Comparison of ENCODE assay signal across 8 cellular contexts in the genomic region with DNA sequence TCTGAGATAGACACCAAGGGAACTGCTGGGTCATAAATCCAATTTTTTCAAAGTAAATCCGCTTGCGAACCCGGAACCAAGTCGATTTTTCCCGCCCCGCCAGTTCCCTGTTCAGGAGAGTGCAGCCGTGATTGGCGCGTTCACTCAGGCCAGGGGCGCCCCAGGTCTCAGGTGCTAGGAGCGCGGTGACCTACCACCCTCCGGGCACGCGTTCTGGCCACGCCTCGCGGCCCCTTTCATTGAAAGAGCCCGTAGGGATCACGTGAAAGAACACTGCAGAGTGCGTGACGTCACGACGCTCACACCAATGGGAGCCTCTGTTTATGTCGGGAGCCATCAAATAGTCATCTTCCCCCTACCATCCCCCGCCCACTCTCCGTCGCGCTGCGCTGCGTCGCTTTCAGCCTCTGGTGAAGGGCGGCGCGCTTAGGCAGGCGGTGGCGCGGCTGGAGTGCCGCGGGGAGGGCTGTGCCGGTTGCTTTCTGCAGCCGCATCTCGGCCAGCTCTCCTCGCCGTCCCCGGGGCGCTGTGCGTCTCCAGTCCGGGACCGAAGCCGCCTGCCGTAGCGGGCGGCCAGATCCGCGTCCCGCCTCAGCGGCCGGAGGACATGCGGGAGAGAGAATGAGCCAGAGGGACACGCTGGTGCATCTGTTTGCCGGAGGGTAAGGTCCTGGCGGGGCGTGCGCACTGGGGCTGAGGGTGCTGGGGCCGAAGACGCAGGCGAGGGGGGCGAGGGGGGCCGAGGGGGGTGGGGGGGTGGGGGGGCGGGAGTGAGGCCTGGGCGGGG. TPM values are rescaled to one million over a fixed set of nuclear protein-coding genes. Genes with fewer than 3 reads are reported as not detected.
DNase-seq lines count a peak whose midpoint lies in the region; ATAC-seq and TF ChIP-seq lines count a peak whose summit lies in the region.

A gene with protein sequence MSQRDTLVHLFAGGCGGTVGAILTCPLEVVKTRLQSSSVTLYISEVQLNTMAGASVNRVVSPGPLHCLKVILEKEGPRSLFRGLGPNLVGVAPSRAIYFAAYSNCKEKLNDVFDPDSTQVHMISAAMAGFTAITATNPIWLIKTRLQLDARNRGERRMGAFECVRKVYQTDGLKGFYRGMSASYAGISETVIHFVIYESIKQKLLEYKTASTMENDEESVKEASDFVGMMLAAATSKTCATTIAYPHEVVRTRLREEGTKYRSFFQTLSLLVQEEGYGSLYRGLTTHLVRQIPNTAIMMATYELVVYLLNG (plus strand): TSS at position 403 of the 787 bp plus-strand sequence. CDS start 219 bp downstream, at position 622.

- H3K79me2 ChIP-seq in DOHH2 (ENCODE audit: control insufficient read depth, low read length): peaks cover 51% of the 10 kb centered on the region
- peaks cover 45% of the 10 kb centered on the region for H3K79me2 ChIP-seq in GM23338 (replicated peaks; ENCODE audit: insufficient read depth)
- peaks cover 44% of the 10 kb centered on the region for H3K79me2 ChIP-seq in fibroblast of lung (ENCODE audit: control insufficient read depth, insufficient read depth, low read length)

- TF ChIP-seq CTCF in DOHH2 (IDR thresholded peaks at IDR 0.05; ENCODE audit: low read depth, low read length, poor library complexity, severe bottlenecking) (no peak), GM23338 (conservative IDR thresholded peaks at IDR 0.05; ENCODE audit: low read depth in 2 of 2) (no peak), fibroblast of lung (conservative IDR thresholded peaks at IDR 0.05 in 1 of 2, IDR thresholded peaks at IDR 0.05 in 1 of 2; ENCODE audit: low read depth in 1 of 2, low read length in 2 of 2) (no peak)

- H3K27ac ChIP-seq in DOHH2 (ENCODE audit: low read depth, low read length) (peak within 1 kb of the TSS; percentile 56), GM23338 (ENCODE audit: low read depth) (peak within 1 kb of the TSS; percentile 90), fibroblast of lung (ENCODE audit: insufficient read depth, low read length) (peak within 1 kb of the TSS; percentile 91)
- H3K27ac ChIP-seq in naive thymus-derived CD4-positive, alpha-beta T cell (ENCODE audit: low read depth, low read length): peak within 1 kb of the TSS; percentile 89

- H3K36me3 Mint-ChIP-seq in GM23338 (ENCODE audit: low read depth): no peaks in the 10 kb centered on the region
- H3K36me3 Mint-ChIP-seq in naive thymus-derived CD4-positive, alpha-beta T cell: peaks cover 0 to 8% (median 7%) of the 10 kb centered on the region in 5 donors
- H3K36me3 Mint-ChIP-seq in stimulated activated naive B cell treated with anti-CD40 and anti-IgM and Interleukin-4, amounts not matched to agents 10 μg/mL and 1 μg/mL and 100 μg/mL, for 72 hours: peaks cover 7 to 8% of the 10 kb centered on the region in 2 donors

- CTCF ChIA-PET in naive thymus-derived CD4-positive, alpha-beta T cell (lab: Charles Lee): no interaction called here

- H3K9me3 Mint-ChIP-seq in GM23338: no peaks in the 10 kb centered on the region
- peaks cover 0 to 5% (median 0%) of the 10 kb centered on the region in 11 donors for H3K9me3 Mint-ChIP-seq in naive thymus-derived CD4-positive, alpha-beta T cell
- peaks cover 2 to 7% of the 10 kb centered on the region in 2 donors for H3K9me3 Mint-ChIP-seq in stimulated activated naive B cell treated with anti-CD40 and anti-IgM and Interleukin-4, amounts not matched to agents 10 μg/mL and 1 μg/mL and 100 μg/mL, for 72 hours

- H3K4me1 ChIP-seq in DOHH2 (ENCODE audit: control insufficient read depth, low read length) (peaks cover 36% of the 10 kb centered on the region), GM23338 (ENCODE audit: insufficient read depth) (peaks cover 15% of the 10 kb centered on the region), fibroblast of lung (ENCODE audit: control insufficient read depth, extremely low read depth, insufficient read depth, low read length) (no peaks in the 10 kb centered on the region)
- H3K4me1 ChIP-seq in naive thymus-derived CD4-positive, alpha-beta T cell (ENCODE audit: control insufficient read depth in 2 of 2, insufficient read depth in 2 of 2, low read length in 2 of 2): peaks cover 9 to 14% of the 10 kb centered on the region in 2 donors

- peak; percentile 100 for DNase-seq in GM23338 (ENCODE audit: low spot score)
- DNase-seq in LHCN-M2 (ENCODE audit: low read depth): peak; percentile 97
- peak; percentile 100 for DNase-seq in RPMI8226
- peak; percentile 85 to 91 for DNase-seq in activated T-helper 1 cell treated with anti-CD3 and anti-CD28 coated beads, Interleukin-2, amount 50 U/mL, for 16 hours (ENCODE audit: low read depth in 1 of 2, low spot score in 1 of 2)
- DNase-seq in fibroblast of lung (ENCODE audit: low read depth in 2 of 2): peak; percentile 98
- peak; percentile 83 to 96 (median 94) for DNase-seq in naive thymus-derived CD4-positive, alpha-beta T cell
- peak; percentile 93 for DNase-seq in stimulated activated naive B cell treated with anti-CD40 and anti-IgM and Interleukin-4, amounts not matched to agents 10 μg/mL and 1 μg/mL and 100 μg/mL, for 72 hours

- H3K9me3 ChIP-seq in DOHH2 (ENCODE audit: control insufficient read depth, insufficient read depth, low read length): no peaks in the 10 kb centered on the region
- no peaks in the 10 kb centered on the region for H3K9me3 ChIP-seq in fibroblast of lung (ENCODE audit: control insufficient read depth, insufficient read depth, low read depth, low read length)
- no peaks in the 10 kb centered on the region for H3K9me3 ChIP-seq in naive thymus-derived CD4-positive, alpha-beta T cell (ENCODE audit: control insufficient read depth in 2 of 3, low read length in 3 of 3)

- intact Hi-C loops in naive thymus-derived CD4-positive, alpha-beta T cell (cut with micrococcal nuclease): loop anchor here (1.0 to 10.0 kb wide), 21 partner anchors 31 to 1824 kb away; a partner anchor contains a TSS

- peaks cover 40% of the 10 kb centered on the region for H3K36me3 ChIP-seq in DOHH2 (ENCODE audit: control insufficient read depth, low read length)
- no peaks in the 10 kb centered on the region for H3K36me3 ChIP-seq in GM23338 (ENCODE audit: insufficient read depth)
- no peaks in the 10 kb centered on the region for H3K36me3 ChIP-seq in fibroblast of lung (ENCODE audit: control insufficient read depth, insufficient read depth, low read length)
- H3K36me3 ChIP-seq in naive thymus-derived CD4-positive, alpha-beta T cell (ENCODE audit: control insufficient read depth in 2 of 3, insufficient read depth in 3 of 3, low read length in 3 of 3): peaks cover 0 to 6% (median 0%) of the 10 kb centered on the region in 3 experiments

- POLR2A ChIA-PET in naive thymus-derived CD4-positive, alpha-beta T cell (lab: Charles Lee): interaction anchor here (0.8 to 1.0 kb wide), 4 partner anchors 12 to 54 kb away, joined by 3 to 4 read pairs (median 3); no protein-coding TSS in a partner anchor

- ATAC-seq in GM23338: peak; percentile 92
- ATAC-seq in naive thymus-derived CD4-positive, alpha-beta T cell: peak; percentile 99
- peak; percentile 93 to 96 for ATAC-seq in stimulated activated naive B cell treated with anti-CD40 and anti-IgM and Interleukin-4, amounts not matched to agents 10 μg/mL and 1 μg/mL and 100 μg/mL, for 72 hours (replicated peaks)

- peak within 1 kb of the TSS; percentile 94 for H3K4me3 Mint-ChIP-seq in GM23338
- peak within 1 kb of the TSS; percentile 90 to 100 (median 96) for H3K4me3 Mint-ChIP-seq in naive thymus-derived CD4-positive, alpha-beta T cell
- H3K4me3 Mint-ChIP-seq in stimulated activated naive B cell treated with anti-CD40 and anti-IgM and Interleukin-4, amounts not matched to agents 10 μg/mL and 1 μg/mL and 100 μg/mL, for 72 hours: peak within 1 kb of the TSS; percentile 96 to 100

- peaks cover 7% of the 10 kb centered on the region for H3K27me3 Mint-ChIP-seq in GM23338 (ENCODE audit: insufficient read depth, low read depth, poor library complexity)
- peaks cover 0 to 30% (median 0%) of the 10 kb centered on the region in 5 donors for H3K27me3 Mint-ChIP-seq in naive thymus-derived CD4-positive, alpha-beta T cell
- no peaks in the 10 kb centered on the region for H3K27me3 Mint-ChIP-seq in stimulated activated naive B cell treated with anti-CD40 and anti-IgM and Interleukin-4, amounts not matched to agents 10 μg/mL and 1 μg/mL and 100 μg/mL, for 72 hours

- peaks cover 16% of the 10 kb centered on the region for H3K4me1 Mint-ChIP-seq in GM23338
- peaks cover 31 to 52% (median 47%) of the 10 kb centered on the region in 7 donors for H3K4me1 Mint-ChIP-seq in naive thymus-derived CD4-positive, alpha-beta T cell
- peaks cover 11 to 40% of the 10 kb centered on the region in 2 donors for H3K4me1 Mint-ChIP-seq in stimulated activated naive B cell treated with anti-CD40 and anti-IgM and Interleukin-4, amounts not matched to agents 10 μg/mL and 1 μg/mL and 100 μg/mL, for 72 hours

- peak within 1 kb of the TSS; percentile 99 for H3K27ac Mint-ChIP-seq in GM23338
- peak within 1 kb of the TSS; percentile 94 to 100 (median 99) for H3K27ac Mint-ChIP-seq in naive thymus-derived CD4-positive, alpha-beta T cell
- H3K27ac Mint-ChIP-seq in stimulated activated naive B cell treated with anti-CD40 and anti-IgM and Interleukin-4, amounts not matched to agents 10 μg/mL and 1 μg/mL and 100 μg/mL, for 72 hours: peak within 1 kb of the TSS; percentile 99

- H3K27me3 ChIP-seq in DOHH2 (ENCODE audit: control insufficient read depth, low read length) (no peaks in the 10 kb centered on the region), GM23338 (ENCODE audit: insufficient read depth) (no peaks in the 10 kb centered on the region), fibroblast of lung (ENCODE audit: control insufficient read depth, insufficient read depth, low read length) (no peaks in the 10 kb centered on the region)
- no peaks in the 10 kb centered on the region for H3K27me3 ChIP-seq in naive thymus-derived CD4-positive, alpha-beta T cell (ENCODE audit: control insufficient read depth in 2 of 2, insufficient read depth in 2 of 2, low read length in 2 of 2)

- H3K4me2 ChIP-seq in DOHH2 (ENCODE audit: low read length) (peak within 1 kb of the TSS; percentile 85), GM23338 (peak within 1 kb of the TSS; percentile 81), fibroblast of lung (ENCODE audit: extremely low read depth, insufficient read depth, low read length) (peak within 1 kb of the TSS; percentile 94)

- H3K4me3 ChIP-seq in DOHH2 (ENCODE audit: low read length) (peak within 1 kb of the TSS; percentile 86), GM23338 (peak within 1 kb of the TSS; percentile 64), fibroblast of lung (replicated peaks in 1 of 4; ENCODE audit: control extremely low read depth in 1 of 4, insufficient read depth in 1 of 4, low read depth in 3 of 4, low read length in 4 of 4) (peak within 1 kb of the TSS; percentile 44 to 98 (median 90))
- H3K4me3 ChIP-seq in naive thymus-derived CD4-positive, alpha-beta T cell (ENCODE audit: low read length): peak within 1 kb of the TSS; percentile 69

- peak within 1 kb of the TSS; percentile 58 for H2AFZ ChIP-seq in GM23338
- H2AFZ ChIP-seq in fibroblast of lung (ENCODE audit: low read length): peak within 1 kb of the TSS; percentile 75

- H3K9ac ChIP-seq in fibroblast of lung (ENCODE audit: insufficient read depth, low read length): peak within 1 kb of the TSS; percentile 91

- H3F3A ChIP-seq in DOHH2 (ENCODE audit: control insufficient read depth, insufficient read depth): peaks cover 12% of the 10 kb centered on the region
- no peaks in the 10 kb centered on the region for H3F3A ChIP-seq in GM23338 (replicated peaks; ENCODE audit: low read depth)

- H4K20me1 ChIP-seq in DOHH2 (ENCODE audit: control insufficient read depth, insufficient read depth, low read depth, low read length): peaks cover 16% of the 10 kb centered on the region; the same call in 1 of the 2 replicates
- H4K20me1 ChIP-seq in GM23338 (replicated peaks; ENCODE audit: insufficient read depth): peaks cover 31% of the 10 kb centered on the region
- no peaks in the 10 kb centered on the region for H4K20me1 ChIP-seq in fibroblast of lung (ENCODE audit: control insufficient read depth, extremely low read depth, insufficient read depth, low read length)

- H3K9me2 ChIP-seq in DOHH2 (replicated peaks; ENCODE audit: control insufficient read depth, low read length): no peaks in the 10 kb centered on the region
- H3K9me2 ChIP-seq in GM23338 (ENCODE audit: insufficient read depth): no peaks in the 10 kb centered on the region

RNA-seq across cellular contexts. Expression of the gene that starts here (rescaled TPM):
- 123 and 135 TPM in 2 replicates for total RNA-seq in GM23338 (2014; rRNA removed; shearing (Covaris generic))
- polyA plus RNA-seq in GM23338 (2016; fragmentation: Nextera tagmentation; extraction: Ambion mirVana): 93.7 and 113 TPM in 2 replicates
- 51.9 and 52.8 TPM in 2 replicates for total RNA-seq in LHCN-M2 (2014; rRNA removed)
- 13.7 TPM for polyA plus RNA-seq in LHCN-M2 (2012)
- total RNA-seq in fibroblast of lung: 55.0 and 78.6 TPM in 2 replicates
- polyA plus RNA-seq in fibroblast of lung: 29.7 and 53.6 TPM in 2 replicates
- 18.1 and 23.7 TPM in 2 replicates for polyA plus RNA-seq in fibroblast of lung (2012)
- 1.5 and 1.8 TPM in 2 replicates for polyA minus RNA-seq in fibroblast of lung (ENCODE audit: low replicate concordance)
- total RNA-seq in naive thymus-derived CD4-positive, alpha-beta T cell: 100 to 1,000 TPM in 2 of 5 experiments, 10 to 100 TPM in 3; 43.4 to 121 (median 66.9) TPM
- polyA plus RNA-seq in naive thymus-derived CD4-positive, alpha-beta T cell: 10 to 100 TPM; 36.0 to 41.9 TPM

Comparison
In these comparisons a context has a peak if more than half of its experiments do, and no peak if none do; other contexts are left out.
1. Peak in every context shown above with its lines: DNase-seq, ATAC-seq, H3K4me3 ChIP-seq and H3K27ac ChIP-seq.